8 cellular contexts compared by ENCODE assay signal in the genomic region with DNA sequence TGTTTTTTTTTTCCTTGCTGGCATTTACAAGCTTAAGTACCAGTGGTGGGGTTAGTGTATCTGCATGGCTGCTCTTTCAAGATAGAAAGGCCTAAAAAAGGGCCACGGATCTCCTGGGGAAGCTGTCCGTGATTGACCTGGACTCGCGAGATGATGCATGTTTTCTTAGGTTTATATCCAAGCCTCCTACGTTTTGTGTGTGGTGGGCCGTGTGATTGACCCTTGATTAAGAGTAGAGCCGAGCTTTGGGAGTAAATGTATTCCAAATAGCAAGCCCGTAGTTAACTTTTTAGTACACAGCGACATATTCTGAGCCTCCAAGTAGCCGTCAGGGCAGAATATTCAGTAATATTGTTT. TPM values are rescaled to one million over a fixed set of nuclear protein-coding genes. Genes with fewer than 3 reads are reported as not detected.
DNase-seq lines count a peak whose midpoint lies in the region; ATAC-seq and TF ChIP-seq lines count a peak whose summit lies in the region.
"Not testable (repeated sequence)": the region's sequence is repeated elsewhere in the genome, so short reads cannot be mapped to it uniquely, and the experiment has no call there.

No MANE protein-coding gene starts in this region.

- H3T11ph ChIP-seq in H9 (ENCODE audit: low read length): not testable (repeated sequence)

- not testable (repeated sequence) for H4K20me1 ChIP-seq in H9 (ENCODE audit: control insufficient read depth, insufficient read depth, insufficient read length)

- H3K36me3 Mint-ChIP-seq in H9 (ENCODE audit: insufficient read depth in 1 of 3, low read depth in 3 of 3): peaks cover 9 to 28% (median 23%) of the 10 kb centered on the region in 3 experiments; a peak in 5 of 7 replicates
- H3K36me3 Mint-ChIP-seq in T-helper 17 cell (ENCODE audit: low read depth): not testable (repeated sequence)
- peaks cover 24% of the 10 kb centered on the region for H3K36me3 Mint-ChIP-seq in nephron (ENCODE audit: low read depth)

- not testable (repeated sequence) for H3K23ac ChIP-seq in H9 (ENCODE audit: insufficient read length, low read depth, low read length)

- H3K4me3 ChIP-seq in HUES6 (ENCODE audit: low read depth, low read length) (peak overlapping the region; percentile 93), breast epithelium (peak overlapping the region; percentile 62 to 94 (median 67)), right cardiac atrium (ENCODE audit: low read length) (peak overlapping the region; percentile 68), thymus (ENCODE audit: low read length) (peak overlapping the region; percentile 66)

- H2BK15ac ChIP-seq in H9 (ENCODE audit: low read depth, low read length): not testable (repeated sequence)

- H3K4me3 Mint-ChIP-seq in H9 (peak overlapping the region; percentile 99), T-helper 17 cell (peak overlapping the region; percentile 99), nephron (peak overlapping the region; percentile 99 to 100 (median 100))

- intact Hi-C loops in breast epithelium (cut with DNase I; ENCODE audit: low total_unique reads); right cardiac atrium (cut with DNase I): not testable (repeated sequence)

- not testable (repeated sequence) for H3K27me3 ChIP-seq in H9 (ENCODE audit: insufficient read depth, low read length); HUES6 (ENCODE audit: control insufficient read depth, insufficient read depth, low read length); breast epithelium; right cardiac atrium (ENCODE audit: control insufficient read depth, insufficient read depth); thymus (ENCODE audit: control insufficient read depth, insufficient read depth)

- H3K27ac ChIP-seq in H9 (ENCODE audit: insufficient read length, low read depth, low read length); thymus (ENCODE audit: low read depth): not testable (repeated sequence)
- H3K27ac ChIP-seq in HUES6 (ENCODE audit: low read depth, low read length): peak overlapping the region; percentile 77; the same call in 1 of the 2 replicates
- peak overlapping the region in 1 of 2 donors; percentile 36 for H3K27ac ChIP-seq in breast epithelium
- H3K27ac ChIP-seq in right cardiac atrium (ENCODE audit: low read length): peak overlapping the region; percentile 83

- not testable (repeated sequence) for H4K5ac ChIP-seq in H9 (ENCODE audit: insufficient read length, low read depth, low read length)

- not testable (repeated sequence) for TF ChIP-seq POLR2A in breast epithelium (IDR thresholded peaks at IDR 0.05)

- H3K4ac ChIP-seq in H9 (ENCODE audit: low read depth, low read length): not testable (repeated sequence)

- H2AFZ ChIP-seq in H9 (ENCODE audit: low read length): not testable (repeated sequence)

- H3K18ac ChIP-seq in H9 (ENCODE audit: insufficient read length, low read depth, low read length): not testable (repeated sequence)

- peak; percentile 14 for ATAC-seq in T-helper 17 cell
- ATAC-seq in right cardiac atrium: peak; percentile 11 to 16

- H4K8ac ChIP-seq in H9 (replicated peaks; ENCODE audit: insufficient read length, low read depth, low read length): not testable (repeated sequence)

- not testable (repeated sequence) for H2BK5ac ChIP-seq in H9 (ENCODE audit: insufficient read length, low read length)

- H2BK20ac ChIP-seq in H9 (ENCODE audit: low read depth, low read length, poor library complexity, severe bottlenecking): not testable (repeated sequence)

- H3K9me3 Mint-ChIP-seq in H9, nephron: not testable (repeated sequence)

- not testable (repeated sequence) for H2BK120ac ChIP-seq in H9 (ENCODE audit: low read depth, low read length, poor library complexity, severe bottlenecking)

- not testable (repeated sequence) for H3K79me1 ChIP-seq in H9 (ENCODE audit: insufficient read depth, low read depth, low read length, poor library complexity, severe bottlenecking)

- H2BK12ac ChIP-seq in H9 (ENCODE audit: insufficient read length, low read depth, low read length): not testable (repeated sequence)

- H3K56ac ChIP-seq in H9 (ENCODE audit: insufficient read length, low read depth, low read length): not testable (repeated sequence)

- peak overlapping the region; percentile 91 for H3K9ac ChIP-seq in H9 (ENCODE audit: extremely low read depth, insufficient read length, low read length)
- H3K9ac ChIP-seq in HUES6 (ENCODE audit: low read length): peak overlapping the region; percentile 85

- not testable (repeated sequence) for H2AK5ac ChIP-seq in H9 (ENCODE audit: insufficient read length, low read length)

- H3K79me2 ChIP-seq in H9 (ENCODE audit: insufficient read depth, low read length): peaks cover 23% of the 10 kb centered on the region; the same call in 1 of the 2 replicates

- H3K4me1 ChIP-seq in H9 (ENCODE audit: insufficient read depth, low read length); HUES6 (ENCODE audit: control insufficient read depth, insufficient read depth, low read length); breast epithelium; right cardiac atrium (ENCODE audit: control insufficient read depth, insufficient read depth, low read length); thymus (ENCODE audit: control insufficient read depth, insufficient read depth, low read length): not testable (repeated sequence)

- H3K36me3 ChIP-seq in HUES6 (ENCODE audit: control insufficient read depth, insufficient read depth, low read length); breast epithelium; thymus (ENCODE audit: control insufficient read depth, insufficient read depth): not testable (repeated sequence)

- TF ChIP-seq CTCF in H9 (conservative IDR thresholded peaks at IDR 0.05); breast epithelium (IDR thresholded peaks at IDR 0.05); nephron (IDR thresholded peaks at IDR 0.05; ENCODE audit: unreplicated experiment in 3 of 3): not testable (repeated sequence)

- H3K4me1 Mint-ChIP-seq in H9 (peaks cover 13 to 22% of the 10 kb centered on the region in 2 experiments), T-helper 17 cell (peaks cover 26% of the 10 kb centered on the region), nephron (peaks cover 35% of the 10 kb centered on the region)

- H3K27ac Mint-ChIP-seq in H9 (peak overlapping the region; percentile 97 to 100 (median 99)), T-helper 17 cell (peak overlapping the region; percentile 95), nephron (peak overlapping the region; percentile 93 to 99 (median 97))

- H3K23me2 ChIP-seq in H9 (ENCODE audit: insufficient read length, low read depth, low read length, poor library complexity, severe bottlenecking): not testable (repeated sequence)

- H3K14ac ChIP-seq in H9 (ENCODE audit: insufficient read depth, low read length): peak overlapping the region; percentile 68; the same call in 1 of the 2 replicates

- H3K9me3 ChIP-seq in H9 (ENCODE audit: control insufficient read depth, low read depth, low read length); HUES6 (ENCODE audit: control insufficient read depth, insufficient read depth, low read depth, low read length); T-helper 17 cell (ENCODE audit: control insufficient read depth, low read length, poor library complexity, severe bottlenecking); breast epithelium; right cardiac atrium (ENCODE audit: control insufficient read depth, low read length); thymus (ENCODE audit: control insufficient read depth): not testable (repeated sequence)

- H3K27me3 Mint-ChIP-seq in H9 (ENCODE audit: low read depth); T-helper 17 cell; nephron (ENCODE audit: low read depth): not testable (repeated sequence)

- peak overlapping the region; percentile 57 for H3K4me2 ChIP-seq in H9 (ENCODE audit: insufficient read depth, insufficient read length, low read length)

- WGBS in H9 (ENCODE audit: extremely low coverage, insufficient read length, low lambda C conversion rate): no CpG with 5 or more reads among the region's 10 CpGs
- 0% methylated on average over 10 of the region's 10 CpGs for WGBS in right cardiac atrium
- WGBS in thymus: under 1% methylated on average over 10 of the region's 10 CpGs

- not testable (repeated sequence) for H4K91ac ChIP-seq in H9 (ENCODE audit: insufficient read length, low read depth, low read length)

- peak; percentile 22 for DNase-seq in EL
- DNase-seq in H9; T-helper 17 cell; breast epithelium (ENCODE audit: low spot score in 2 of 2); right cardiac atrium: not testable (repeated sequence)

RNA-seq across cellular contexts. Expression of gene TIMM23, which starts 0.5 kb away (rescaled TPM):
- total RNA-seq in H9 (2021): 95.9 and 105 TPM in 2 replicates
- total RNA-seq in T-helper 17 cell: 10 to 100 TPM; 23.8 to 33.0 TPM
- 10 to 100 TPM; 55.4 to 60.7 (median 57.1) TPM for total RNA-seq in breast epithelium
- 10 to 100 TPM; 61.2 to 75.7 (median 68.3) TPM for total RNA-seq in right cardiac atrium
- polyA plus RNA-seq in right cardiac atrium: 117 TPM
- polyA plus RNA-seq in thymus: 64.1 TPM

RNA-seq across cellular contexts. Expression of gene NCOA4, which starts 57.6 kb away (rescaled TPM):
- 83.3 and 83.9 TPM in 2 replicates for total RNA-seq in H9 (2021)
- total RNA-seq in T-helper 17 cell: 100 to 1,000 TPM in 1 of 2 donors, 10 to 100 TPM in 1; 51.5 to 107 TPM
- total RNA-seq in breast epithelium: 100 to 1,000 TPM; 121 to 200 (median 189) TPM
- total RNA-seq in right cardiac atrium: 100 to 1,000 TPM; 173 to 233 (median 222) TPM
- polyA plus RNA-seq in right cardiac atrium: 93.7 TPM
- 75.2 TPM for polyA plus RNA-seq in thymus
